Comparison of ENCODE assay signal across 8 cellular contexts in genomic region chr4:124712417-124713212, GRCh38. TPM values are rescaled to one million over a fixed set of nuclear protein-coding genes. Genes with fewer than 3 reads are reported as not detected.
DNase-seq lines count a peak whose midpoint lies in the region; ATAC-seq and TF ChIP-seq lines count a peak whose summit lies in the region.

TSS of gene ANKRD50 (minus strand) at chr4:124712732. CDS start at chr4:124710511, 2,221 bp downstream.

- H3K27ac Mint-ChIP-seq in natural killer cell treated with Interleukin-12 subunit alpha and Interleukin-12 subunit beta and Interleukin-15 and Interleukin-18, amount 100 ng/mL, for 72 hours = peak within 1 kb of the TSS; percentile 50 to 54
- H3K27ac Mint-ChIP-seq in stimulated activated naive CD8-positive, alpha-beta T cell treated with anti-CD3 and anti-CD28 coated beads, Interleukin-15, amount 100 ng/mL, for 72 hours = peak within 1 kb of the TSS; percentile 94 to 95

- H3K36me3 Mint-ChIP-seq in natural killer cell treated with Interleukin-12 subunit alpha and Interleukin-12 subunit beta and Interleukin-15 and Interleukin-18, amount 100 ng/mL, for 72 hours = no peaks in the 10 kb centered on the region

- no peaks in the 10 kb centered on the region; the same call in none of the 2 replicates for H3K36me3 ChIP-seq in Panc1 (ENCODE audit: control insufficient read depth, insufficient read depth, low read length)

- TF ChIP-seq CTCF in Panc1 (IDR thresholded peaks at IDR 0.05) = no peak
- TF ChIP-seq CTCF in fibroblast of the aortic adventitia (IDR thresholded peaks at IDR 0.05; ENCODE audit: insufficient read depth, low read length) = no peak

- H3K4me1 ChIP-seq in Panc1 (ENCODE audit: control insufficient read depth, insufficient read depth, low read length) = peaks cover 24% of the 10 kb centered on the region

- H3K4me3 Mint-ChIP-seq in natural killer cell treated with Interleukin-12 subunit alpha and Interleukin-12 subunit beta and Interleukin-15 and Interleukin-18, amount 100 ng/mL, for 72 hours = peak within 1 kb of the TSS; percentile 87
- peak within 1 kb of the TSS; percentile 84 to 94 for H3K4me3 Mint-ChIP-seq in stimulated activated naive CD8-positive, alpha-beta T cell treated with anti-CD3 and anti-CD28 coated beads, Interleukin-15, amount 100 ng/mL, for 72 hours

- DNase-seq in DMS79 treated with DMSO at 0.1 percent for 48 hours (lab: John Stamatoyannopoulos, UW) (peak; percentile 58), KBM-7 (peak; percentile 85), Panc1 (ENCODE audit: low read depth, low spot score) (no peak), fibroblast of the aortic adventitia (ENCODE audit: low read depth) (peak; percentile 95)
- DNase-seq in activated effector memory CD4-positive, alpha-beta T cell treated with anti-CD3 and anti-CD28 coated beads, Interleukin-2, amount 50 U/mL, for 16 hours = peak; percentile 81
- DNase-seq in natural killer cell treated with Interleukin-12 subunit alpha and Interleukin-12 subunit beta and Interleukin-15 and Interleukin-18, amount 100 ng/mL, for 72 hours (ENCODE audit: low spot score) = peak; percentile 84
- DNase-seq in stimulated activated naive CD8-positive, alpha-beta T cell treated with anti-CD3 and anti-CD28 coated beads, Interleukin-15, amount 100 ng/mL, for 72 hours = peak; percentile 67 to 73

- H3K27me3 ChIP-seq in Panc1 (ENCODE audit: control insufficient read depth, insufficient read depth, low read length) = no peaks in the 10 kb centered on the region

- CTCF ChIA-PET in Panc1 (lab: Charles Lee) = no interaction called here

- peak; percentile 66 for ATAC-seq in GM21737 (IDR thresholded peaks at IDR 0.05; ENCODE audit: unreplicated experiment)
- peak; percentile 89 for ATAC-seq in Panc1
- peak; percentile 87 to 90 for ATAC-seq in natural killer cell treated with Interleukin-12 subunit alpha and Interleukin-12 subunit beta and Interleukin-15 and Interleukin-18, amount 100 ng/mL, for 72 hours
- ATAC-seq in stimulated activated naive CD8-positive, alpha-beta T cell treated with anti-CD3 and anti-CD28 coated beads, Interleukin-15, amount 100 ng/mL, for 72 hours = peak; percentile 80

- intact Hi-C loops in Panc1 (cut with micrococcal nuclease; ENCODE audit: unreplicated experiment) = loop anchor here (10.0 kb wide), 1 partner anchor 522 kb away; no protein-coding TSS in a partner anchor

- POLR2A ChIA-PET in Panc1 (lab: Charles Lee) = interaction anchor here (0.6 to 0.8 kb wide), 2 partner anchors 141 to 629 kb away, joined by 3 read pairs; no protein-coding TSS in a partner anchor

- peaks cover 9 to 11% of the 10 kb centered on the region in 2 donors for H3K4me1 Mint-ChIP-seq in natural killer cell treated with Interleukin-12 subunit alpha and Interleukin-12 subunit beta and Interleukin-15 and Interleukin-18, amount 100 ng/mL, for 72 hours (ENCODE audit: low read depth in 2 of 2)
- H3K4me1 Mint-ChIP-seq in stimulated activated naive CD8-positive, alpha-beta T cell treated with anti-CD3 and anti-CD28 coated beads, Interleukin-15, amount 100 ng/mL, for 72 hours = peaks cover 6% of the 10 kb centered on the region

- no TSS peak for BruUV-seq in Panc1 (replicated peaks; lab: Mats Ljungman, UMichigan)

- H3K27me3 Mint-ChIP-seq in natural killer cell treated with Interleukin-12 subunit alpha and Interleukin-12 subunit beta and Interleukin-15 and Interleukin-18, amount 100 ng/mL, for 72 hours = peaks cover 0 to 4% of the 10 kb centered on the region in 2 donors
- H3K27me3 Mint-ChIP-seq in stimulated activated naive CD8-positive, alpha-beta T cell treated with anti-CD3 and anti-CD28 coated beads, Interleukin-15, amount 100 ng/mL, for 72 hours = no peaks in the 10 kb centered on the region

- H3K9me3 Mint-ChIP-seq in natural killer cell treated with Interleukin-12 subunit alpha and Interleukin-12 subunit beta and Interleukin-15 and Interleukin-18, amount 100 ng/mL, for 72 hours = no peaks in the 10 kb centered on the region
- H3K9me3 Mint-ChIP-seq in stimulated activated naive CD8-positive, alpha-beta T cell treated with anti-CD3 and anti-CD28 coated beads, Interleukin-15, amount 100 ng/mL, for 72 hours = no peaks in the 10 kb centered on the region

- in situ Hi-C loops in KBM-7 (cut with MboI; ENCODE audit: low pct_unique_long_range_greater_than_20kb, low sequenced_read_pairs) = no loop called here
- in situ Hi-C loops in Panc1 (cut with HindIII; ENCODE audit: low pct_unique_long_range_greater_than_20kb, low sequenced_read_pairs) = no loop called here

- H3K9me3 ChIP-seq in Panc1 (ENCODE audit: control insufficient read depth, insufficient read depth, low read depth, low read length) = no peaks in the 10 kb centered on the region

- H3K27ac ChIP-seq in Panc1 (ENCODE audit: low read length) = peak within 1 kb of the TSS; percentile 96

- peak within 1 kb of the TSS; percentile 54 to 87 for H3K4me3 ChIP-seq in Panc1 (ENCODE audit: low read depth in 2 of 2, low read length in 2 of 2)
- H3K4me3 ChIP-seq in fibroblast of the aortic adventitia (ENCODE audit: low read depth, low read length) = peak within 1 kb of the TSS; percentile 85

RNA-seq across cellular contexts. Expression of gene ANKRD50, which starts in this region (rescaled TPM):
- total RNA-seq in Panc1 (2021; ENCODE audit: unreplicated experiment) = 14.3 TPM
- 8.0 TPM for polyA plus RNA-seq in Panc1 (2012; ENCODE audit: insufficient read length)
- 22.2 and 23.4 TPM in 2 replicates for total RNA-seq in fibroblast of the aortic adventitia (ENCODE audit: low replicate concordance)
- total RNA-seq in natural killer cell treated with Interleukin-12 subunit alpha and Interleukin-12 subunit beta and Interleukin-15 and Interleukin-18, amount 100 ng/mL, for 72 hours = under 1 TPM; 0.42 to 0.71 TPM

Comparison
In these comparisons a context has a peak if more than half of its experiments do, and no peak if none do; other contexts are left out.
1. Peak in DNase-seq and ATAC-seq in natural killer cell treated with Interleukin-12 subunit alpha and Interleukin-12 subunit beta and Interleukin-15 and Interleukin-18, amount 100 ng/mL, for 72 hours; RNA of the gene not detected or under 1 TPM.